Comparison of ENCODE assay signal across 19 cellular contexts in genomic region chrX:134202561-134202960, GRCh38. TPM values are rescaled to one million over a fixed set of nuclear protein-coding genes. Genes with fewer than 3 reads are reported as not detected.
DNase-seq lines count a peak whose midpoint lies in the region; FAIRE-seq and TF ChIP-seq lines count a peak whose summit lies in the region.
"Had no signal": no experiment of that assay in that cellular context is flagged by ENCODE, and none has a peak within 500 bp of the region (broad histone marks: within the 10 kb centered on the region; RNA-seq: fewer than 3 reads in every experiment).

No MANE protein-coding gene starts in this region.

- H3K79me2 ChIP-seq in mammary epithelial cell (ENCODE audit: insufficient read depth, low read length) (no peaks in the 10 kb centered on the region), H1 (ENCODE audit: control insufficient read depth in 1 of 2, insufficient read depth in 2 of 2, low read length in 2 of 2) (no peaks in the 10 kb centered on the region)

- no peak overlapping the region for H2BK12ac ChIP-seq in H1 (ENCODE audit: low read depth, low read length)

- no peak for TF ChIP-seq RAD21 in H1 (IDR thresholded peaks at IDR 0.05 in 1 of 2, conservative IDR thresholded peaks at IDR 0.05 in 1 of 2; ENCODE audit: low read depth in 2 of 2, low read length in 2 of 2)

- no peaks in the 10 kb centered on the region for H3K4me1 Mint-ChIP-seq in MCF 10A (ENCODE audit: insufficient read depth, unreplicated experiment)
- H3K4me1 Mint-ChIP-seq in activated CD4-positive, alpha-beta T cell treated with anti-CD3 and anti-CD28 coated beads, Interleukin-2, amount 10 ng/mL, durations not matched to agents 24 days and 14 days: no peaks in the 10 kb centered on the region
- H3K4me1 Mint-ChIP-seq: CD14-positive monocyte; CD4-positive, alpha-beta memory T cell had no signal

- H3K23ac ChIP-seq in H1 (ENCODE audit: insufficient read length): no peak overlapping the region

- H2AK5ac ChIP-seq in H1 (ENCODE audit: low read depth, low read length): no peak overlapping the region

- no peaks in the 10 kb centered on the region for H3K27me3 Mint-ChIP-seq in MCF 10A (ENCODE audit: insufficient read depth, unreplicated experiment)
- H3K27me3 Mint-ChIP-seq in activated CD4-positive, alpha-beta T cell treated with anti-CD3 and anti-CD28 coated beads, Interleukin-2, amount 10 ng/mL, durations not matched to agents 24 days and 14 days: no peaks in the 10 kb centered on the region

- H3K79me1 ChIP-seq in H1 (ENCODE audit: low read depth, low read length): no peaks in the 10 kb centered on the region

- H3K23me2 ChIP-seq in H1 (ENCODE audit: low read depth, low read length): no peaks in the 10 kb centered on the region

- no peak overlapping the region for H3K14ac ChIP-seq in H1 (ENCODE audit: insufficient read length)

- FAIRE-seq in H1 (lab: Jason Lieb, UNC): peak; percentile 81
- FAIRE-seq: A549 had no signal

- H3K36me3 ChIP-seq in mammary epithelial cell (ENCODE audit: insufficient read depth, low read length): no peaks in the 10 kb centered on the region
- H3K36me3 ChIP-seq in H1 (ENCODE audit: control insufficient read depth in 2 of 4, insufficient read depth in 4 of 4, low read length in 3 of 4): no peaks in the 10 kb centered on the region
- H3K36me3 ChIP-seq: BLaER1, HAP-1 had no signal

- H3K36me3 Mint-ChIP-seq in MCF 10A (ENCODE audit: insufficient read depth, unreplicated experiment): no peaks in the 10 kb centered on the region
- peaks cover 2% of the 10 kb centered on the region for H3K36me3 Mint-ChIP-seq in activated CD4-positive, alpha-beta T cell treated with anti-CD3 and anti-CD28 coated beads, Interleukin-2, amount 10 ng/mL, durations not matched to agents 24 days and 14 days (ENCODE audit: low read depth)
- H3K36me3 Mint-ChIP-seq: CD14-positive monocyte; CD4-positive, alpha-beta memory T cell had no signal

- POLR2A ChIA-PET in MCF 10A (lab: Yijun Ruan, JAX): interaction anchor here (0.6 kb wide), 1 partner anchor 75 kb away, joined by 3 read pairs; no protein-coding TSS in a partner anchor
- POLR2A ChIA-PET in H1 (lab: Charles Lee; ENCODE audit: partially characterized antibody): no interaction called here

- WGBS in mammary epithelial cell (ENCODE audit: low coverage, missing lambda C conversion rate): 0% methylated on average over 1 of the region's 1 CpG
- WGBS in H1 (ENCODE audit: extremely low coverage in 1 of 2, insufficient coverage in 1 of 2, insufficient read length in 1 of 2, insufficient replicate concordance in 2 of 2, low coverage in 1 of 2, low lambda C conversion rate in 2 of 2, missing lambda C conversion rate in 1 of 2), 2 experiments: 78% methylated on average over 1 of the region's 1 CpG; no CpG with 5 or more reads in 1 of the 2 experiments

- no peak overlapping the region for H4K5ac ChIP-seq in H1 (ENCODE audit: insufficient read length, low read depth, low read length)

- BruUV-seq in MCF 10A (replicated peaks; lab: Mats Ljungman, UMichigan): no TSS peak
- no TSS peak for BruUV-seq in mammary epithelial cell (replicated peaks; lab: Mats Ljungman, UMichigan)

- dilution Hi-C loops in mammary epithelial cell (cut with HindIII; ENCODE audit: low sequenced_read_pairs): no loop called here

- intact Hi-C loops in MCF 10A (cut with micrococcal nuclease): no loop called here
- intact Hi-C loops in mammary epithelial cell (cut with micrococcal nuclease): no loop called here
- intact Hi-C loops in activated CD4-positive, alpha-beta T cell treated with anti-CD3 and anti-CD28 coated beads, Interleukin-2, amount 10 ng/mL, durations not matched to agents 24 days and 14 days (cut with micrococcal nuclease): no loop called here

- no peak overlapping the region for H2BK5ac ChIP-seq in H1 (ENCODE audit: low read depth, low read length)

- H3K4ac ChIP-seq in H1 (replicated peaks; ENCODE audit: insufficient read length, low read depth, low read length): no peak overlapping the region

- H3K27ac ChIP-seq in mammary epithelial cell (ENCODE audit: insufficient read depth, low read depth, low read length): no peak overlapping the region
- no peak overlapping the region for H3K27ac ChIP-seq in H1 (ENCODE audit: low read depth, low read length)
- H3K27ac ChIP-seq: 22Rv1, A549, BLaER1 had no signal

- no peak for TF ChIP-seq EP300 in H1 (IDR thresholded peaks at IDR 0.05; ENCODE audit: borderline replicate concordance in 1 of 2, low read depth in 2 of 2, low read length in 2 of 2)

- DNase-seq in MCF 10A (ENCODE audit: unreplicated experiment): peak; percentile 6
- DNase-seq in mammary epithelial cell: no peak
- DNase-seq in H1 (ENCODE audit: low read depth in 1 of 2, low spot score in 2 of 2): no peak
- DNase-seq in iPS-NIHi11 (ENCODE audit: low spot score): peak; percentile 5
- DNase-seq in NCI-H1930 (lab: John Stamatoyannopoulos, UW): no peak
- DNase-seq in AG08395 (ENCODE audit: low spot score): no peak
- DNase-seq in activated CD4-positive, alpha-beta T cell treated with anti-CD3 and anti-CD28 coated beads, Interleukin-2, amount 10 ng/mL, durations not matched to agents 24 days and 14 days: no peak
- DNase-seq: CD4-positive, alpha-beta memory T cell; DMS153; DMS79; GF-D8; GOT3; IMR-90 had no signal

- no peak overlapping the region for H2BK15ac ChIP-seq in H1 (ENCODE audit: low read length)

- H3K18ac ChIP-seq in H1 (ENCODE audit: extremely low read depth, low read length): no peak overlapping the region

- H3K27me3 ChIP-seq in mammary epithelial cell (ENCODE audit: insufficient read depth, low read length) (no peaks in the 10 kb centered on the region), H1 (replicated peaks in 1 of 4; ENCODE audit: control insufficient read depth in 3 of 4, extremely low read depth in 1 of 4, insufficient read depth in 3 of 4, low read length in 3 of 4) (no peaks in the 10 kb centered on the region)

- in situ Hi-C loops in mammary epithelial cell (cut with MboI; ENCODE audit: low sequenced_read_pairs in 2 of 2): no loop called here

- TF ChIP-seq POLR2A in H1 (IDR thresholded peaks at IDR 0.05; ENCODE audit: control extremely low read depth in 1 of 2, low read depth in 2 of 2, low read length in 2 of 2): no peak

- no peak overlapping the region for H4K8ac ChIP-seq in H1 (ENCODE audit: extremely low read depth, insufficient read depth, low read length)

- H3K56ac ChIP-seq in H1 (replicated peaks; ENCODE audit: insufficient read length, low read depth, low read length): no peak overlapping the region

- peaks cover 7% of the 10 kb centered on the region for H3K9me3 Mint-ChIP-seq in MCF 10A (ENCODE audit: unreplicated experiment)
- H3K9me3 Mint-ChIP-seq in activated CD4-positive, alpha-beta T cell treated with anti-CD3 and anti-CD28 coated beads, Interleukin-2, amount 10 ng/mL, durations not matched to agents 24 days and 14 days: peaks cover 10% of the 10 kb centered on the region
- H3K9me3 Mint-ChIP-seq: CD4-positive, alpha-beta memory T cell had no signal

- CTCF ChIA-PET in MCF 10A (lab: Yijun Ruan, JAX): no interaction called here
- CTCF ChIA-PET in mammary epithelial cell (lab: Charles Lee; ENCODE audit: low non-redundant PET): no interaction called here
- CTCF ChIA-PET in H1 (lab: Charles Lee; ENCODE audit: partially characterized antibody): interaction anchor here (1.1 kb wide), 1 partner anchor 38 kb away, joined by 3 read pairs; no protein-coding TSS in a partner anchor

- H2BK120ac ChIP-seq in H1 (replicated peaks; ENCODE audit: low read depth, low read length): no peak overlapping the region

- H3K4me3 ChIP-seq in mammary epithelial cell (replicated peaks in 1 of 3; ENCODE audit: insufficient read depth in 1 of 3, low read depth in 2 of 3, low read length in 3 of 3) (no peak overlapping the region), H1 (ENCODE audit: extremely low read depth in 1 of 4, insufficient read depth in 2 of 4, low read depth in 3 of 4, low read length in 4 of 4) (no peak overlapping the region)
- H3K4me3 ChIP-seq: A549, BLaER1, HAP-1 had no signal

- no peak overlapping the region for H3K4me3 Mint-ChIP-seq in MCF 10A (ENCODE audit: unreplicated experiment)
- no peak overlapping the region for H3K4me3 Mint-ChIP-seq in activated CD4-positive, alpha-beta T cell treated with anti-CD3 and anti-CD28 coated beads, Interleukin-2, amount 10 ng/mL, durations not matched to agents 24 days and 14 days
- H3K4me3 Mint-ChIP-seq: CD14-positive monocyte; CD4-positive, alpha-beta memory T cell had no signal

- TF ChIP-seq CTCF in MCF 10A (IDR thresholded peaks at IDR 0.05; ENCODE audit: unreplicated experiment) (no peak), mammary epithelial cell (conservative IDR thresholded peaks at IDR 0.05 in 1 of 2, IDR thresholded peaks at IDR 0.05 in 1 of 2; ENCODE audit: extremely low read depth in 1 of 2, insufficient read depth in 1 of 2, low read depth in 1 of 2, low read length in 2 of 2) (no peak), H1 (IDR thresholded peaks at IDR 0.05; ENCODE audit: control extremely low read depth in 1 of 3, insufficient read depth in 1 of 3, low read depth in 1 of 3, low read length in 3 of 3) (no peak)

- H2BK20ac ChIP-seq in H1 (ENCODE audit: low read length): no peak overlapping the region

- no peak overlapping the region for H3K27ac Mint-ChIP-seq in MCF 10A (ENCODE audit: low read depth, unreplicated experiment)
- no peak overlapping the region for H3K27ac Mint-ChIP-seq in activated CD4-positive, alpha-beta T cell treated with anti-CD3 and anti-CD28 coated beads, Interleukin-2, amount 10 ng/mL, durations not matched to agents 24 days and 14 days
- H3K27ac Mint-ChIP-seq: CD14-positive monocyte had no signal

- H3K4me2 ChIP-seq in mammary epithelial cell (ENCODE audit: insufficient read depth, low read depth, low read length) (no peak overlapping the region), H1 (ENCODE audit: insufficient read depth in 1 of 2, low read depth in 2 of 2, low read length in 2 of 2) (no peak overlapping the region)
- H3K4me2 ChIP-seq: A549, BLaER1 had no signal

- no peak overlapping the region for H2AFZ ChIP-seq in mammary epithelial cell (ENCODE audit: low read depth, low read length)
- H2AFZ ChIP-seq in H1 (ENCODE audit: low read length): no peak overlapping the region

- H3K9me3 ChIP-seq in mammary epithelial cell (replicated peaks; ENCODE audit: insufficient read depth, low read length) (no peaks in the 10 kb centered on the region), H1 (ENCODE audit: insufficient read depth in 2 of 2, low read depth in 1 of 2, low read length in 1 of 2) (no peaks in the 10 kb centered on the region)
- H3K9me3 ChIP-seq: A549, HAP-1 had no signal

- H3K9ac ChIP-seq in mammary epithelial cell (ENCODE audit: insufficient read depth, low read length) (no peak overlapping the region), H1 (replicated peaks in 1 of 4; ENCODE audit: extremely low read depth in 1 of 4, low read depth in 3 of 4, low read length in 3 of 4) (no peak overlapping the region)
- H3K9ac ChIP-seq: BLaER1 had no signal

- no peaks in the 10 kb centered on the region for H3K4me1 ChIP-seq in mammary epithelial cell (ENCODE audit: insufficient read depth, low read length)
- H3K4me1 ChIP-seq in H1 (replicated peaks in 1 of 4; ENCODE audit: control insufficient read depth in 3 of 4, insufficient read depth in 4 of 4, low read length in 3 of 4): no peaks in the 10 kb centered on the region
- H3K4me1 ChIP-seq: A549, BLaER1, HAP-1 had no signal

- no peak overlapping the region for H4K91ac ChIP-seq in H1 (replicated peaks; ENCODE audit: insufficient read length, low read length)

- H4K20me1 ChIP-seq in mammary epithelial cell (ENCODE audit: insufficient read depth, low read length): no peaks in the 10 kb centered on the region
- no peaks in the 10 kb centered on the region for H4K20me1 ChIP-seq in H1 (replicated peaks in 1 of 2; ENCODE audit: control insufficient read depth in 1 of 2, insufficient read depth in 2 of 2, low read length in 2 of 2)

RNA-seq across cellular contexts. Expression of gene CCDC160, which starts 34.4 kb away (rescaled TPM):
- total RNA-seq in MCF 10A (2022) (not detected in 2 replicates), mammary epithelial cell (under 1 TPM in 1 of 2 donors, not detected in 1; under 0.01 TPM)
- polyA plus RNA-seq in mammary epithelial cell (not detected), H1 (2011; rRNA removed) (0.46 and 0.92 TPM in 2 replicates)
- polyA minus RNA-seq in mammary epithelial cell: not detected
- total RNA-seq in H1 (2021; fragmentation: NEBNext Ultra II Directional; extraction: Animal tissue kit (Norgen Biotek cat#: 25700)): 2.4 and 2.6 TPM in 2 replicates
- 1.8 TPM for polyA plus RNA-seq in H1 (2011; cell fraction: cytosol; rRNA removed)
- polyA plus RNA-seq in H1 (2011; cell fraction: nucleus; rRNA removed): 0.23 TPM
- 1.4 to 3.9 TPM (median 1.8 TPM) in 4 replicates for polyA plus RNA-seq in H1 (2012, experiment 1 of 2)
- polyA plus RNA-seq in H1 (2012, experiment 2 of 2): 0.14 TPM
- 3.4 TPM for polyA plus RNA-seq in H1 (2013, experiment 1 of 2)
- 3.6 TPM for polyA plus RNA-seq in H1 (2013, experiment 2 of 2)
- 0.22 and 0.28 TPM in 2 replicates for polyA minus RNA-seq in H1 (2011; rRNA and poly(A)+ RNA removed)
- polyA minus RNA-seq in H1 (2011; cell fraction: cytosol; rRNA and poly(A)+ RNA removed): 0.88 TPM
- 1.6 TPM for polyA minus RNA-seq in H1 (2011; cell fraction: nucleus; rRNA and poly(A)+ RNA removed)
- not detected in 2 replicates for total RNA-seq in activated CD4-positive, alpha-beta T cell treated with anti-CD3 and anti-CD28 coated beads, Interleukin-2, amount 10 ng/mL, durations not matched to agents 24 days and 14 days
- total RNA-seq: CD4-positive, alpha-beta memory T cell; Daoy; IMR-90 had no signal
- polyA plus RNA-seq: CD14-positive monocyte; CD4-positive, alpha-beta memory T cell; IMR-90 had no signal

Comparison
In these comparisons a context has a peak if more than half of its experiments do, and no peak if none do; other contexts are left out.
1. DNase-seq: peak in MCF 10A (single experiment) and iPS-NIHi11 (single experiment); none in mammary epithelial cell (single experiment), H1 (0 of 2), NCI-H1930 (0 of 2), AG08395 (single experiment) and activated CD4-positive, alpha-beta T cell treated with anti-CD3 and anti-CD28 coated beads, Interleukin-2, amount 10 ng/mL, durations not matched to agents 24 days and 14 days (single experiment).